8 cellular contexts compared by ENCODE assay signal in genomic region chr4:186845137-186845842, GRCh38.
DNase-seq lines count a peak whose midpoint lies in the region; ATAC-seq and TF ChIP-seq lines count a peak whose summit lies in the region.

No MANE protein-coding gene starts in this region.

- H3K27me3 ChIP-seq in SK-N-SH (ENCODE audit: insufficient read depth) = no peaks in the 10 kb centered on the region

- H4K20me1 ChIP-seq in SK-N-SH (ENCODE audit: insufficient read depth) = no peaks in the 10 kb centered on the region

- ATAC-seq in GM19023 (IDR thresholded peaks at IDR 0.05; ENCODE audit: unreplicated experiment) = no peak
- no peak for ATAC-seq in GM21576 (IDR thresholded peaks at IDR 0.05; ENCODE audit: unreplicated experiment)

- no peak for TF ChIP-seq RAD21 in SK-N-SH (IDR thresholded peaks at IDR 0.05; ENCODE audit: low read length)

- H3F3A ChIP-seq in SK-N-SH (replicated peaks; ENCODE audit: insufficient read depth) = peaks cover 19% of the 10 kb centered on the region

- peak overlapping the region; percentile 79 to 83; a peak in 3 of 4 replicates for H3K27ac ChIP-seq in SK-N-SH (ENCODE audit: low read depth in 2 of 2, low read length in 1 of 2)
- H3K27ac ChIP-seq in substantia nigra (ENCODE audit: low read depth, low read length, poor library complexity, severe bottlenecking) = no peak overlapping the region

- in situ Hi-C loops in G401 (cut with HindIII; ENCODE audit: low sequenced_read_pairs) = no loop called here

- no peak for TF ChIP-seq EP300 in SK-N-SH (IDR thresholded peaks at IDR 0.05; ENCODE audit: borderline replicate concordance in 1 of 2, low read depth in 1 of 2, low read length in 1 of 2)

- no peaks in the 10 kb centered on the region for H3K9me3 ChIP-seq in SK-N-SH

- H3K36me3 ChIP-seq in SK-N-SH (replicated peaks in 1 of 2; ENCODE audit: control insufficient read depth in 1 of 2, insufficient read depth in 2 of 2, low read length in 1 of 2) = no peaks in the 10 kb centered on the region

- no peaks in the 10 kb centered on the region for H3K9me2 ChIP-seq in SK-N-SH

- H3K9ac ChIP-seq in SK-N-SH = peak overlapping the region; percentile 45; the same call in 1 of the 2 replicates

- POLR2A ChIA-PET in SK-N-SH (lab: Yijun Ruan, JAX) = no interaction called here

- peak overlapping the region; percentile 66; the same call in 1 of the 2 replicates for H3K4me2 ChIP-seq in SK-N-SH

- TF ChIP-seq CTCF in SK-N-SH (IDR thresholded peaks at IDR 0.05) = no peak
- no peak for TF ChIP-seq CTCF in fibroblast of villous mesenchyme (IDR thresholded peaks at IDR 0.05; ENCODE audit: insufficient read depth, low read depth, low read length)
- TF ChIP-seq CTCF in retinal pigment epithelial cell (conservative IDR thresholded peaks at IDR 0.05; ENCODE audit: low read depth, low read length) = no peak

- H3K4me1 ChIP-seq in SK-N-SH (ENCODE audit: control insufficient read depth in 1 of 2, insufficient read depth in 2 of 2, low read depth in 1 of 2, low read length in 1 of 2) = no peaks in the 10 kb centered on the region; a peak in 1 of 4 replicates

- peak overlapping the region in 1 of 2 experiments; percentile 21; a peak in 2 of 4 replicates for H3K4me3 ChIP-seq in SK-N-SH (ENCODE audit: low read depth in 2 of 2, low read length in 1 of 2)
- H3K4me3 ChIP-seq in fibroblast of villous mesenchyme (ENCODE audit: low read depth, low read length) = no peak overlapping the region
- H3K4me3 ChIP-seq in retinal pigment epithelial cell (ENCODE audit: low read length) = no peak overlapping the region

- peak overlapping the region; percentile 83 for H2AFZ ChIP-seq in SK-N-SH (ENCODE audit: low read depth)

- DNase-seq in G401 (ENCODE audit: low spot score) (peak; percentile 27), SK-N-SH (no peak), fibroblast of villous mesenchyme (ENCODE audit: low read depth) (peak; percentile 96), retinal pigment epithelial cell (ENCODE audit: low read depth) (peak; percentile 77), substantia nigra (lab: John Stamatoyannopoulos, UW) (no peak), RPMI8226 (no peak)

- CTCF ChIA-PET in SK-N-SH (lab: Yijun Ruan, JAX) = no interaction called here

- 37% methylated on average over 9 of the region's 9 CpGs for WGBS in SK-N-SH (ENCODE audit: low lambda C conversion rate)

- H3K79me2 ChIP-seq in SK-N-SH (ENCODE audit: insufficient read depth) = no peaks in the 10 kb centered on the region

TF ChIP-seq in SK-N-SH, 30 proteins besides CTCF, POLR2A, EP300 and RAD21:
- no peak for TF ChIP-seq POLR2AphosphoS5 (IDR thresholded peaks at IDR 0.05; ENCODE audit: low read depth, low read length)
- TF ChIP-seq GATA2 (CRISPR knock-in tag; IDR thresholded peaks at IDR 0.05) = no peak
- TF ChIP-seq EZH2phosphoT487 (IDR thresholded peaks at IDR 0.05; ENCODE audit: borderline replicate concordance, low read depth) = no peak
- no peak for TF ChIP-seq USF1 (IDR thresholded peaks at IDR 0.05; ENCODE audit: borderline replicate concordance, low read depth)
- no peak for TF ChIP-seq MEF2A (IDR thresholded peaks at IDR 0.05; ENCODE audit: borderline replicate concordance, low read depth)
- peak; percentile 56 for TF ChIP-seq JUND (IDR thresholded peaks at IDR 0.05)
- TF ChIP-seq ELF1 (IDR thresholded peaks at IDR 0.05) = no peak
- peak; percentile 42; the same call in 1 of the 2 replicates for TF ChIP-seq FOSL2 (IDR thresholded peaks at IDR 0.05; ENCODE audit: borderline replicate concordance, low read depth)
- TF ChIP-seq PBX3 (IDR thresholded peaks at IDR 0.05) = 0 out of 2 replicates have a peak, but pooled peaks have one; percentile 4
- no peak for TF ChIP-seq FOXM1 (IDR thresholded peaks at IDR 0.05; ENCODE audit: low read depth)
- TF ChIP-seq MAX (IDR thresholded peaks at IDR 0.05; ENCODE audit: low read depth) = 0 out of 2 replicates have a peak, but pooled peaks have one; percentile 26

Comparison
In these comparisons a context has a peak if more than half of its experiments do, and no peak if none do; other contexts are left out.
1. DNase-seq: peak in G401 (single experiment), fibroblast of villous mesenchyme (single experiment) and retinal pigment epithelial cell (single experiment); none in SK-N-SH (single experiment), substantia nigra (0 of 49) and RPMI8226 (single experiment).